In the genomic region with DNA sequence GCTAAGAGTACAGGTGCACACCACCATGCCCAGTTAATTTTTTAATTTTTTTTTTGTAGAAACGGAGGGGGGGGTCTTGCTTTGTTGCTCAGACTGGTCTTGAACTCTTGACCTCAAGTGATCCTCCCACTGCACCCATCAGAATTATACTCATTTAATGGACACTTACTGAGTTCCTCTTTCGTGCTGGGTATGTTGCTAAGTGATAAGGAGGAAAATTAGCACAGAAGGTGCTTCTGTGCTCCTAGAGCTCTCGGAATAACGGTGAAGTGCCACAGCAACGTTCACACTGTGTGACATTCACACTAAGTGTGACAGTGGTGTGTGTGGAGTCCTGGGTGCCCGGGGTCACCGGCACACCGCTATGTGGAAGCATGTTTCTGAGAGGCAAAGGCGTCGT, we compare ENCODE assay signal across 27 cellular contexts. TPM values are rescaled to one million over a fixed set of nuclear protein-coding genes. Genes with fewer than 3 reads are reported as not detected.
"Had no signal": no experiment of that assay in that cellular context is flagged by ENCODE, and none has a peak within 500 bp of the region (broad histone marks: within the 10 kb centered on the region; RNA-seq: fewer than 3 reads in every experiment).

No MANE protein-coding gene starts in this region.

- H3K27me3 ChIP-seq: adrenal gland, breast epithelium, colonic mucosa, Peyer's patch, SJCRH30 had no signal

- H3K4me1 ChIP-seq: breast epithelium, colonic mucosa, Peyer's patch, SJCRH30 had no signal

- ATAC-seq: activated CD4-positive, CD25-positive, alpha-beta regulatory T cell treated with anti-CD3 and anti-CD28 coated beads, Interleukin-2, amount 50 U/mL, for 24 hours; activated CD8-positive, alpha-beta T cell treated with anti-CD3 and anti-CD28 coated beads for 36 hours; T-helper 17 cell had no signal

- DNase-seq: activated CD4-positive, alpha-beta T cell treated with anti-CD3 and anti-CD28 coated beads for 4 hours; activated CD8-positive, alpha-beta memory T cell treated with anti-CD3 and anti-CD28 coated beads, Interleukin-2, amount 50 U/mL, for 4 hours; activated CD8-positive, alpha-beta T cell treated with anti-CD3 and anti-CD28 coated beads for 36 hours; activated naive CD4-positive, alpha-beta T cell treated with anti-CD3 and anti-CD28 coated beads, Interleukin-2, amount 50 U/mL, for 16 hours; activated naive CD8-positive, alpha-beta T cell treated with anti-CD3 and anti-CD28 coated beads, Interleukin-2, amount 10 ng/mL, durations not matched to agents 7 days and 5 days; adrenal gland; aorta; caudate nucleus; colonic mucosa; NCI-H1048; NCI-H1417; NCI-H1930; NCI-H2171; NCI-H345; NCI-H510A; NCI-H526 treated with DMSO at 0.1 percent for 48 hours; NCI-H82; Peyer's patch; Right ventricle myocardium superior; SJCRH30; SK-N-SH; T-helper 17 cell; T-helper 9 cell had no signal

- H3K27ac ChIP-seq: adrenal gland, breast epithelium, colonic mucosa, KMS-11, Peyer's patch, RWPE1, SJCRH30 had no signal

RNA-seq across cellular contexts. Expression of a gene that starts 32.1 kb away (rescaled TPM):
- total RNA-seq: activated naive CD8-positive, alpha-beta T cell treated with anti-CD3 and anti-CD28 coated beads, Interleukin-2, amount 10 ng/mL, durations not matched to agents 7 days and 5 days had no signal
- polyA plus RNA-seq: SK-N-SH had no signal
